In the genomic region with DNA sequence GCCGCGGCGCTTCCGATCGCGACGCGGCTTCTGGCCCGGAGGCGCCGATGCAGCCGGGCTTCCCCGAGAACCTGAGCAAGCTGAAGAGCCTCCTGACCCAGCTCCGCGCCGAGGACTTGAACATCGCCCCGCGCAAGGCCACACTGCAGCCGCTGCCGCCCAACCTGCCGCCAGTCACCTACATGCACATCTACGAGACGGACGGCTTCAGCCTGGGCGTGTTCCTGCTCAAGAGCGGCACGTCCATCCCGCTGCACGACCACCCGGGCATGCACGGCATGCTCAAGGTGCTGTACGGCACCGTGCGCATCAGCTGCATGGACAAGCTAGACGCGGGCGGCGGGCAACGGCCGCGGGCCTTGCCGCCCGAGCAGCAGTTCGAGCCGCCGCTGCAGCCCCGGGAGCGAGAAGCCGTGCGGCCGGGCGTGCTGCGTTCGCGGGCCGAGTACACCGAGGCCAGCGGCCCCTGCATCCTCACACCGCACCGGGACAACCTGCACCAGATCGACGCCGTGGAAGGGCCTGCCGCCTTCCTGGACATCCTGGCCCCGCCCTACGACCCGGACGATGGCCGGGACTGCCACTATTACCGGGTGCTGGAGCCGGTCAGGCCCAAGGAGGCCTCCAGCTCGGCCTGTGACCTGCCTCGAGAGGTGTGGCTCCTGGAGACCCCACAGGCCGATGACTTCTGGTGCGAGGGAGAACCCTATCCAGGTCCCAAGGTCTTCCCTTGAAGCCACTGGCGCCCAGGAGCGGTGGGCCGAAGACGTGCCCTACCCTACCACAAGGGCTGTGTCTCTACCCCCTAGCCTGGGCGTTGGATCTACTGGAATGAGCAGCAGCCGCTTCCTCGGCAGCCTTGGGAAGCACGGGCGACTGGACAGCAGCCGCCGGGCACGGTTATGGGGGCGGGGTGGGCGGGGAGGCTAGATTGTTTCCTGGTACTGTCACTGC, we compare ENCODE assay signal across 1 cellular context.
A peak's percentile ranks its signal among the peaks of the same experiment; 100 is the strongest.
TF ChIP-seq lines count a peak whose summit lies in the region.

No MANE protein-coding gene starts in this region.

TF ChIP-seq in SK-N-SH, 30 proteins besides CTCF, POLR2A, EP300 and RAD21 (continued from another document):
- TF ChIP-seq NRF1 (IDR thresholded peaks at IDR 0.05; ENCODE audit: low read depth, low read length) (no peak), YY1 (IDR thresholded peaks at IDR 0.05; ENCODE audit: low read depth) (peak; percentile 26; the same call in 1 of the 2 replicates), EZH2phosphoT487 (IDR thresholded peaks at IDR 0.05; ENCODE audit: borderline replicate concordance, low read depth) (no peak), GATA2 (CRISPR knock-in tag; IDR thresholded peaks at IDR 0.05) (no peak), SIN3A (IDR thresholded peaks at IDR 0.05; ENCODE audit: borderline replicate concordance, low read depth, low read length) (0 out of 2 replicates have a peak, but pooled peaks have one; percentile 16), FOSL2 (IDR thresholded peaks at IDR 0.05; ENCODE audit: borderline replicate concordance, low read depth) (no peak), ELF1 (IDR thresholded peaks at IDR 0.05) (no peak)
- TF ChIP-seq, protein P1, sequence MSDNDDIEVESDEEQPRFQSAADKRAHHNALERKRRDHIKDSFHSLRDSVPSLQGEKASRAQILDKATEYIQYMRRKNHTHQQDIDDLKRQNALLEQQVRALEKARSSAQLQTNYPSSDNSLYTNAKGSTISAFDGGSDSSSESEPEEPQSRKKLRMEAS (IDR thresholded peaks at IDR 0.05; ENCODE audit: low read depth): no peak
- TF ChIP-seq, protein P2, sequence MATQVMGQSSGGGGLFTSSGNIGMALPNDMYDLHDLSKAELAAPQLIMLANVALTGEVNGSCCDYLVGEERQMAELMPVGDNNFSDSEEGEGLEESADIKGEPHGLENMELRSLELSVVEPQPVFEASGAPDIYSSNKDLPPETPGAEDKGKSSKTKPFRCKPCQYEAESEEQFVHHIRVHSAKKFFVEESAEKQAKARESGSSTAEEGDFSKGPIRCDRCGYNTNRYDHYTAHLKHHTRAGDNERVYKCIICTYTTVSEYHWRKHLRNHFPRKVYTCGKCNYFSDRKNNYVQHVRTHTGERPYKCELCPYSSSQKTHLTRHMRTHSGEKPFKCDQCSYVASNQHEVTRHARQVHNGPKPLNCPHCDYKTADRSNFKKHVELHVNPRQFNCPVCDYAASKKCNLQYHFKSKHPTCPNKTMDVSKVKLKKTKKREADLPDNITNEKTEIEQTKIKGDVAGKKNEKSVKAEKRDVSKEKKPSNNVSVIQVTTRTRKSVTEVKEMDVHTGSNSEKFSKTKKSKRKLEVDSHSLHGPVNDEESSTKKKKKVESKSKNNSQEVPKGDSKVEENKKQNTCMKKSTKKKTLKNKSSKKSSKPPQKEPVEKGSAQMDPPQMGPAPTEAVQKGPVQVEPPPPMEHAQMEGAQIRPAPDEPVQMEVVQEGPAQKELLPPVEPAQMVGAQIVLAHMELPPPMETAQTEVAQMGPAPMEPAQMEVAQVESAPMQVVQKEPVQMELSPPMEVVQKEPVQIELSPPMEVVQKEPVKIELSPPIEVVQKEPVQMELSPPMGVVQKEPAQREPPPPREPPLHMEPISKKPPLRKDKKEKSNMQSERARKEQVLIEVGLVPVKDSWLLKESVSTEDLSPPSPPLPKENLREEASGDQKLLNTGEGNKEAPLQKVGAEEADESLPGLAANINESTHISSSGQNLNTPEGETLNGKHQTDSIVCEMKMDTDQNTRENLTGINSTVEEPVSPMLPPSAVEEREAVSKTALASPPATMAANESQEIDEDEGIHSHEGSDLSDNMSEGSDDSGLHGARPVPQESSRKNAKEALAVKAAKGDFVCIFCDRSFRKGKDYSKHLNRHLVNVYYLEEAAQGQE (IDR thresholded peaks at IDR 0.05; ENCODE audit: low read depth, low read length): peak; percentile 87
